ENCODE assay signal across 11 cellular contexts in the genomic region with DNA sequence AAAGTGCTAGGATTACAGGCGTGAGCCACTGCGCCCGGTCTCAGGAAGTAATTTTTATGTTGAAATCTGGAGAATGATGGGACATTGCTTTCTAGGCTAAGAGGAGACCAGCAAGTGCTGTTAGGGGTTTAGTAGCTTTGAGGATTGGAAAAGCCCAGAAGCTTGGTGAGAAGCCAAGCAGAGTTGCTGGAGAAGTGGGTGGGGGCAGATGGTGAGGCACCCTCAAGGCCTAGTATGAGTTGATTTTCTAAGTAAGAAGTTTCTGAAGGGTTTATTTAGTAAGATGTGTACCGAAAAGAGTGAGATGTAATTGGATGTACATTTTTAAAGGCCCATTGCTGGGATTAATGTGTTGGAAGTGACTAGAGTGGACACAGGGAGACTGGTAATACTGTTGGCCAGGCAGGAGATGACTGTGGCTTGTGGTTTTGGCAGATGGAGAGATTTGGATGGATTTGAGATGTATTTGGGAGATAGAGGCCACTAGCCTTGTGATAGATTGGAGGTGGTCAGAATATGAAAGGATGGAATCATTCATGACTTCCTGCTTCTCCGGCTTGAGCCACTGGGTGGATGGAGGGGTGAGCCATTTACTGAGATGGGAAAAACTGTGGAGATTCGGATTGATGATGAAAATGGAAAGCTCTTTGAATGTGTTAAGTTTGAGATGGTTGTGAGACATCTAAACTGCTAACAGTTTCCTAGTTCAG. TPM values are rescaled to one million over a fixed set of nuclear protein-coding genes. Genes with fewer than 3 reads are reported as not detected.
DNase-seq lines count a peak whose midpoint lies in the region; ATAC-seq, FAIRE-seq and TF ChIP-seq lines count a peak whose summit lies in the region.
"Had no signal": no experiment of that assay in that cellular context is flagged by ENCODE, and none has a peak within 500 bp of the region (broad histone marks: within the 10 kb centered on the region; RNA-seq: fewer than 3 reads in every experiment).

No MANE protein-coding gene starts in this region.

- H3K4me3 ChIP-seq in HepG2 (replicated peaks in 1 of 3; ENCODE audit: insufficient read depth in 1 of 3, low read depth in 2 of 3, low read length in 3 of 3), result no peak overlapping the region
- no peak overlapping the region for H3K4me3 ChIP-seq in right lobe of liver
- peak overlapping the region; percentile 44; the same call in 1 of the 2 replicates for H3K4me3 ChIP-seq in OCI-LY3 (ENCODE audit: low read length)
- H3K4me3 ChIP-seq in small intestine (ENCODE audit: low read depth in 1 of 2, low read length in 2 of 2), result no peak overlapping the region
- H3K4me3 ChIP-seq in lower lobe of right lung, result no peak overlapping the region

- H3K36me3 ChIP-seq in HepG2 (replicated peaks in 1 of 2; ENCODE audit: control insufficient read depth in 1 of 2, insufficient read depth in 2 of 2, low read length in 2 of 2) (no peaks in the 10 kb centered on the region), right lobe of liver (no peaks in the 10 kb centered on the region), OCI-LY3 (replicated peaks; ENCODE audit: low read depth, low read length) (peaks cover 4% of the 10 kb centered on the region), small intestine (ENCODE audit: control insufficient read depth in 2 of 2, insufficient read depth in 2 of 2, low read length in 2 of 2) (no peaks in the 10 kb centered on the region), lower lobe of right lung (peaks cover 7% of the 10 kb centered on the region)

- WGBS in HepG2 (ENCODE audit: low lambda C conversion rate), result 94% methylated on average over 6 of the region's 6 CpGs
- 70% methylated on average over 6 of the region's 6 CpGs for WGBS in right lobe of liver (ENCODE audit: insufficient coverage, low coverage, low lambda C conversion rate, missing lambda C conversion rate)
- 69 to 81% (median 70%) methylated on average over 6 of the region's 6 CpGs for WGBS in small intestine, 3 donors

- H3K79me2 ChIP-seq in HepG2 (ENCODE audit: insufficient read depth, low read length) (peaks cover 13% of the 10 kb centered on the region), OCI-LY3 (ENCODE audit: low read length) (0 out of 2 replicates have a peak, but pooled peaks cover 4% of the 10 kb centered on the region)

- FAIRE-seq in HepG2 (lab: Jason Lieb, UNC) (peak; percentile 15), small intestine (lab: Jason Lieb, UNC) (no peak)

- H3K4me1 ChIP-seq in HepG2 (ENCODE audit: insufficient read depth, low read length) (peaks cover 47% of the 10 kb centered on the region), right lobe of liver (peaks cover 0 to 67% (median 6%) of the 10 kb centered on the region in 4 donors), OCI-LY3 (ENCODE audit: low read length) (peaks cover 27% of the 10 kb centered on the region), small intestine (ENCODE audit: control insufficient read depth in 2 of 2, insufficient read depth in 1 of 2, low read depth in 1 of 2, low read length in 1 of 2) (peaks cover 0 to 10% of the 10 kb centered on the region in 2 donors), lower lobe of right lung (peaks cover 15% of the 10 kb centered on the region)

- POLR2A ChIA-PET in HepG2 (lab: Yijun Ruan, JAX), result interaction anchor here (1.5 kb wide), 1 partner anchor 19 kb away, joined by 4 read pairs; no protein-coding TSS in a partner anchor

- TF ChIP-seq EP300 in HepG2 (IDR thresholded peaks at IDR 0.05; ENCODE audit: low read depth in 2 of 2, low read length in 2 of 2) (no peak), HepG2 (CRISPR knock-in tag; IDR thresholded peaks at IDR 0.05; ENCODE audit: borderline replicate concordance) (no peak)

- no peak for TF ChIP-seq RAD21 in HepG2 (CRISPR knock-in tag; IDR thresholded peaks at IDR 0.05)

- no TSS peak for BruUV-seq in HepG2 (replicated peaks; lab: Mats Ljungman, UMichigan)

- CTCF ChIA-PET in HepG2 (lab: Yijun Ruan, JAX; ENCODE audit: low intra/inter-chr PET ratio, low total read pairs), result no interaction called here

- DNase-seq in HepG2 (ENCODE audit: low spot score), result no peak
- DNase-seq in right lobe of liver, result no peak
- DNase-seq in astrocyte of the hippocampus (ENCODE audit: low read depth, low spot score), result peak; percentile 71
- DNase-seq in small intestine, result peak; percentile 25
- no peak for DNase-seq in substantia nigra (lab: John Stamatoyannopoulos, UW)
- no peak for DNase-seq in lower lobe of right lung
- DNase-seq: CD4-positive, alpha-beta T cell; NCI-H748 treated with DMSO at 0.1 percent for 48 hours; WERI-Rb-1 had no signal

- H3K27ac ChIP-seq in HepG2 (ENCODE audit: extremely low read length, insufficient read depth, low read length) (no peak overlapping the region), right lobe of liver (peak overlapping the region in 1 of 3 donors; percentile 20), OCI-LY3 (ENCODE audit: low read length) (no peak overlapping the region), small intestine (ENCODE audit: low read depth in 1 of 2, low read length in 1 of 2) (peak overlapping the region in 1 of 2 donors; percentile 5), substantia nigra (ENCODE audit: low read depth, low read length, poor library complexity, severe bottlenecking) (no peak overlapping the region), lower lobe of right lung (no peak overlapping the region)
- H3K27ac ChIP-seq: WERI-Rb-1 had no signal

- intact Hi-C loops in HepG2 (cut with micrococcal nuclease; ENCODE audit: unreplicated experiment) (no loop called here), right lobe of liver (cut with DNase I) (no loop called here), lower lobe of right lung (cut with DNase I) (no loop called here)

- no peak for TF ChIP-seq CTCF in HepG2 (CRISPR knock-in tag; IDR thresholded peaks at IDR 0.05)
- TF ChIP-seq CTCF in right lobe of liver (IDR thresholded peaks at IDR 0.05), result no peak
- no peak for TF ChIP-seq CTCF in OCI-LY3 (IDR thresholded peaks at IDR 0.05; ENCODE audit: low read depth, low read length)
- TF ChIP-seq CTCF in lower lobe of right lung (IDR thresholded peaks at IDR 0.05), result no peak

- in situ Hi-C loops in HepG2 (cut with HindIII; ENCODE audit: extremely low pct_ligation_motif_present, low pct_unique_long_range_greater_than_20kb), result loop anchor here (25.0 kb wide), 2 partner anchors 884 to 1084 kb away; a partner anchor contains a TSS

- H4K20me1 ChIP-seq in HepG2 (ENCODE audit: insufficient read depth, low read length), result no peaks in the 10 kb centered on the region
- H4K20me1 ChIP-seq in OCI-LY3 (ENCODE audit: insufficient read depth, low read length), result no peaks in the 10 kb centered on the region

- H2AFZ ChIP-seq in HepG2 (ENCODE audit: low read length) (no peak overlapping the region), OCI-LY3 (ENCODE audit: low read depth, low read length) (peak overlapping the region; percentile 42; the same call in 1 of the 2 replicates)

- TF ChIP-seq POLR2A in HepG2 (IDR thresholded peaks at IDR 0.05; ENCODE audit: insufficient read depth in 1 of 2, low read depth in 2 of 2, low read length in 2 of 2) (no peak), right lobe of liver (IDR thresholded peaks at IDR 0.05) (no peak)

- H3K4me2 ChIP-seq in HepG2 (ENCODE audit: low read depth, low read length), result no peak overlapping the region; the same call in 1 of the 2 replicates
- peak overlapping the region; percentile 58 for H3K4me2 ChIP-seq in OCI-LY3 (ENCODE audit: low read length)

- H3K9me3 ChIP-seq in HepG2 (ENCODE audit: low read length), result no peaks in the 10 kb centered on the region
- H3K9me3 ChIP-seq in right lobe of liver, result no peaks in the 10 kb centered on the region
- H3K9me3 ChIP-seq in OCI-LY3 (ENCODE audit: insufficient read depth, low read length), result no peaks in the 10 kb centered on the region
- H3K9me3 ChIP-seq in small intestine (ENCODE audit: control insufficient read depth, low read depth), result no peaks in the 10 kb centered on the region
- no peaks in the 10 kb centered on the region for H3K9me3 ChIP-seq in lower lobe of right lung

- H3K9ac ChIP-seq in HepG2 (ENCODE audit: insufficient read depth, low read depth, low read length) (no peak overlapping the region), OCI-LY3 (ENCODE audit: low read length) (peak overlapping the region; percentile 15; the same call in 1 of the 2 replicates)

- no peaks in the 10 kb centered on the region; a peak in 1 of 5 replicates for H3K27me3 ChIP-seq in HepG2 (ENCODE audit: control insufficient read depth in 1 of 2, insufficient read depth in 2 of 2, low read length in 2 of 2)
- no peaks in the 10 kb centered on the region for H3K27me3 ChIP-seq in right lobe of liver
- H3K27me3 ChIP-seq in OCI-LY3 (ENCODE audit: low read depth, low read length), result no peaks in the 10 kb centered on the region
- H3K27me3 ChIP-seq in small intestine (ENCODE audit: control insufficient read depth in 2 of 2, insufficient read depth in 2 of 2, low read length in 2 of 2), result no peaks in the 10 kb centered on the region
- no peaks in the 10 kb centered on the region for H3K27me3 ChIP-seq in lower lobe of right lung (ENCODE audit: low read depth)

- ATAC-seq in HepG2, result no peak
- no peak for ATAC-seq in right lobe of liver
- no peak for ATAC-seq in GM19324 (IDR thresholded peaks at IDR 0.05; ENCODE audit: low FRiP score, unreplicated experiment)
- no peak for ATAC-seq in lower lobe of right lung

RNA-seq across cellular contexts. Expression of a gene that starts 2.3 kb away (rescaled TPM):
- total RNA-seq in HepG2 (2016; rRNA removed; fragmentation: Illumina TruSeq; extraction: Trizol), result 17.5 and 18.8 TPM in 2 replicates
- 22.7 and 24.8 TPM in 2 replicates for total RNA-seq in HepG2 (2016; cell fraction: cytosol; rRNA removed; fragmentation: Illumina TruSeq; extraction: Trizol; ENCODE audit: low read depth)
- total RNA-seq in HepG2 (2016; cell fraction: insoluble cytoplasmic fraction; rRNA removed; fragmentation: Illumina TruSeq; extraction: Trizol), result 14.6 and 18.6 TPM in 2 replicates
- 31.8 and 32.3 TPM in 2 replicates for total RNA-seq in HepG2 (2016; cell fraction: membrane; rRNA removed; fragmentation: Illumina TruSeq; extraction: Trizol)
- 30.1 and 32.9 TPM in 2 replicates for total RNA-seq in HepG2 (2016; cell fraction: nucleus; rRNA removed; fragmentation: Illumina TruSeq; extraction: Trizol)
- polyA plus RNA-seq in HepG2 (2011; rRNA removed), result 20.3 and 21.3 TPM in 2 replicates
- 15.8 and 22.4 TPM in 2 replicates for polyA plus RNA-seq in HepG2 (2011; cell fraction: cytosol; rRNA removed)
- 10.8 and 11.3 TPM in 2 replicates for polyA plus RNA-seq in HepG2 (2011; cell fraction: nucleus; rRNA removed)
- polyA plus RNA-seq in HepG2 (2012), result 17.0 and 18.9 TPM in 2 replicates
- polyA plus RNA-seq in HepG2 (2016; cell fraction: cytosol; fragmentation: Illumina TruSeq; extraction: Trizol; ENCODE audit: low read depth), result 31.2 and 42.1 TPM in 2 replicates
- polyA plus RNA-seq in HepG2 (2016; cell fraction: insoluble cytoplasmic fraction; fragmentation: Illumina TruSeq; extraction: Trizol; ENCODE audit: low read depth), result 19.6 and 23.7 TPM in 2 replicates
- polyA plus RNA-seq in HepG2 (2016; cell fraction: membrane; fragmentation: Illumina TruSeq; extraction: Trizol; ENCODE audit: low read depth), result 30.9 and 31.5 TPM in 2 replicates
- 17.0 and 20.4 TPM in 2 replicates for polyA plus RNA-seq in HepG2 (2016; cell fraction: nucleus; fragmentation: Illumina TruSeq; extraction: Trizol; ENCODE audit: insufficient read depth, low read depth)
- 13.5 and 23.8 TPM in 2 replicates for polyA minus RNA-seq in HepG2 (2011; rRNA and poly(A)+ RNA removed; ENCODE audit: low replicate concordance)
- polyA minus RNA-seq in HepG2 (2011; cell fraction: cytosol; rRNA and poly(A)+ RNA removed), result 8.9 and 11.3 TPM in 2 replicates
- 64.1 and 71.5 TPM in 2 replicates for polyA minus RNA-seq in HepG2 (2011; cell fraction: nucleus; rRNA and poly(A)+ RNA removed)
- total RNA-seq in right lobe of liver, result 10 to 100 TPM; 21.8 to 70.1 (median 31.9) TPM
- polyA plus RNA-seq in small intestine, result 10 to 100 TPM; 23.7 to 37.3 (median 36.5) TPM
- 23.8 TPM for total RNA-seq in lower lobe of right lung

RNA-seq across cellular contexts. Expression of a gene that starts 4.2 kb away (rescaled TPM):
- 11.7 and 17.2 TPM in 2 replicates for total RNA-seq in HepG2 (2016; rRNA removed; fragmentation: Illumina TruSeq; extraction: Trizol)
- total RNA-seq in HepG2 (2016; cell fraction: cytosol; rRNA removed; fragmentation: Illumina TruSeq; extraction: Trizol; ENCODE audit: low read depth), result 3.1 TPM in 2 replicates
- 11.4 and 15.4 TPM in 2 replicates for total RNA-seq in HepG2 (2016; cell fraction: insoluble cytoplasmic fraction; rRNA removed; fragmentation: Illumina TruSeq; extraction: Trizol)
- 5.6 and 6.5 TPM in 2 replicates for total RNA-seq in HepG2 (2016; cell fraction: membrane; rRNA removed; fragmentation: Illumina TruSeq; extraction: Trizol)
- 16.6 and 19.0 TPM in 2 replicates for total RNA-seq in HepG2 (2016; cell fraction: nucleus; rRNA removed; fragmentation: Illumina TruSeq; extraction: Trizol)
- polyA plus RNA-seq in HepG2 (2011; rRNA removed), result 1.3 and 1.6 TPM in 2 replicates
- 1.4 and 2.1 TPM in 2 replicates for polyA plus RNA-seq in HepG2 (2011; cell fraction: cytosol; rRNA removed)
- polyA plus RNA-seq in HepG2 (2011; cell fraction: nucleus; rRNA removed), result 3.2 and 3.5 TPM in 2 replicates
- polyA plus RNA-seq in HepG2 (2012), result 5.4 and 7.4 TPM in 2 replicates
- polyA plus RNA-seq in HepG2 (2016; cell fraction: cytosol; fragmentation: Illumina TruSeq; extraction: Trizol; ENCODE audit: low read depth), result 0.81 and 0.99 TPM in 2 replicates
- polyA plus RNA-seq in HepG2 (2016; cell fraction: insoluble cytoplasmic fraction; fragmentation: Illumina TruSeq; extraction: Trizol; ENCODE audit: low read depth), result 9.0 and 11.6 TPM in 2 replicates
- 2.2 and 2.5 TPM in 2 replicates for polyA plus RNA-seq in HepG2 (2016; cell fraction: membrane; fragmentation: Illumina TruSeq; extraction: Trizol; ENCODE audit: low read depth)
- 9.0 and 11.1 TPM in 2 replicates for polyA plus RNA-seq in HepG2 (2016; cell fraction: nucleus; fragmentation: Illumina TruSeq; extraction: Trizol; ENCODE audit: insufficient read depth, low read depth)
- polyA minus RNA-seq in HepG2 (2011; rRNA and poly(A)+ RNA removed; ENCODE audit: low replicate concordance), result 2.3 and 7.2 TPM in 2 replicates
- 3.7 and 4.5 TPM in 2 replicates for polyA minus RNA-seq in HepG2 (2011; cell fraction: cytosol; rRNA and poly(A)+ RNA removed)
- 9.8 and 11.1 TPM in 2 replicates for polyA minus RNA-seq in HepG2 (2011; cell fraction: nucleus; rRNA and poly(A)+ RNA removed)
- 10 to 100 TPM in 3 of 6 experiments, 1 to 10 TPM in 3; 6.1 to 18.4 (median 9.1) TPM for total RNA-seq in right lobe of liver
- 1 to 10 TPM; 3.6 to 8.3 (median 4.3) TPM for polyA plus RNA-seq in small intestine
- total RNA-seq in lower lobe of right lung, result 16.4 TPM

Comparison
In these comparisons a context has a peak if more than half of its experiments do, and no peak if none do; other contexts are left out.
1. DNase-seq: peak in astrocyte of the hippocampus (single experiment) and small intestine (single experiment); none in HepG2 (single experiment), right lobe of liver (0 of 3), substantia nigra (0 of 49) and lower lobe of right lung (single experiment).